ENCODE assay signal across 15 cellular contexts in genomic region chr5:169706758-169707450, GRCh38.
A peak's percentile ranks its signal among the peaks of the same experiment; 100 is the strongest.
DNase-seq lines count a peak whose midpoint lies in the region; ATAC-seq, FAIRE-seq and TF ChIP-seq lines count a peak whose summit lies in the region.
"Had no signal": no experiment of that assay in that cellular context is flagged by ENCODE, and none has a peak within 500 bp of the region (broad histone marks: within the 10 kb centered on the region; RNA-seq: fewer than 3 reads in every experiment).

No MANE protein-coding gene starts in this region.

- no peak overlapping the region for H3K4me3 Mint-ChIP-seq in osteocyte (ENCODE audit: unreplicated experiment)

- H3K36me3 ChIP-seq in bronchial epithelial cell (ENCODE audit: control insufficient read depth, insufficient read depth, low read length) (no peaks in the 10 kb centered on the region), pancreas (no peaks in the 10 kb centered on the region)
- H3K36me3 ChIP-seq: Peyer's patch had no signal

- H3K9me3 ChIP-seq in pancreas = no peaks in the 10 kb centered on the region
- H3K9me3 ChIP-seq: mucosa of descending colon, Peyer's patch had no signal

- H3K4me3 ChIP-seq in bronchial epithelial cell (ENCODE audit: low read depth, low read length) = no peak overlapping the region
- H3K4me3 ChIP-seq in pancreas = no peak overlapping the region
- H3K4me3 ChIP-seq: mucosa of descending colon, Peyer's patch had no signal

- H3K4me1 Mint-ChIP-seq in osteocyte (ENCODE audit: unreplicated experiment) = peaks cover 40% of the 10 kb centered on the region

- FAIRE-seq in bronchial epithelial cell (lab: Jason Lieb, UNC) (no peak), pancreas (lab: Jason Lieb, UNC) (no peak)
- FAIRE-seq: G401.6, small intestine had no signal

- H3K27ac Mint-ChIP-seq in osteocyte (ENCODE audit: unreplicated experiment) = peak overlapping the region; percentile 75

- no peaks in the 10 kb centered on the region for H3K27me3 ChIP-seq in bronchial epithelial cell (ENCODE audit: control insufficient read depth, insufficient read depth, low read length)
- no peaks in the 10 kb centered on the region for H3K27me3 ChIP-seq in pancreas
- H3K27me3 ChIP-seq: Peyer's patch had no signal

- ATAC-seq in HG03025 (IDR thresholded peaks at IDR 0.05; ENCODE audit: low FRiP score, unreplicated experiment) (no peak), pancreas (no peak), HG03460 (IDR thresholded peaks at IDR 0.05; ENCODE audit: unreplicated experiment) (no peak)
- ATAC-seq: mucosa of descending colon had no signal

- TF ChIP-seq CTCF in bronchial epithelial cell (IDR thresholded peaks at IDR 0.05; ENCODE audit: insufficient read depth, low read length, severe bottlenecking) = no peak
- no peak for TF ChIP-seq CTCF in osteocyte (IDR thresholded peaks at IDR 0.05)
- no peak for TF ChIP-seq CTCF in pancreas (IDR thresholded peaks at IDR 0.05)

- no peak overlapping the region for H3K27ac ChIP-seq in pancreas
- H3K27ac ChIP-seq: Peyer's patch had no signal

- peak; percentile 18 for DNase-seq in activated CD4-positive, alpha-beta T cell treated with anti-CD3 and anti-CD28 coated beads for 48 hours
- no peak for DNase-seq in activated CD4-positive, alpha-beta T cell treated with anti-CD3 and anti-CD28 coated beads for 1 hour
- DNase-seq in NCI-H226 (peak; percentile 48), bronchial epithelial cell (ENCODE audit: low read depth) (peak; percentile 37), osteocyte (ENCODE audit: extremely low spot score, unreplicated experiment) (no peak), pancreas (no peak)
- DNase-seq: activated CD4-positive, alpha-beta T cell treated with anti-CD3 and anti-CD28 coated beads, Interleukin-2, amount 50 U/mL, for 1 hour; mucosa of descending colon; NCI-H1694; Peyer's patch; small intestine; stimulated activated CD8-positive, alpha-beta memory T cell treated with anti-CD3 and anti-CD28 coated beads, Interleukin-4, amount 100 ng/mL, for 48 hours had no signal

- 59 to 62% methylated on average over 9 of the region's 9 CpGs for WGBS in pancreas, 2 donors

- H3K36me3 Mint-ChIP-seq in osteocyte (ENCODE audit: unreplicated experiment) = no peaks in the 10 kb centered on the region

- H3K4me1 ChIP-seq in pancreas = no peaks in the 10 kb centered on the region
- H3K4me1 ChIP-seq: Peyer's patch had no signal

- intact Hi-C loops in pancreas (cut with DNase I) = no loop called here

- no peaks in the 10 kb centered on the region for H3K9me3 Mint-ChIP-seq in osteocyte (ENCODE audit: unreplicated experiment)

- no peaks in the 10 kb centered on the region for H3K27me3 Mint-ChIP-seq in osteocyte (ENCODE audit: unreplicated experiment)

Comparison
In these comparisons a context has a peak if more than half of its experiments do, and no peak if none do; other contexts are left out.
1. DNase-seq: peak in activated CD4-positive, alpha-beta T cell treated with anti-CD3 and anti-CD28 coated beads for 48 hours (single experiment), NCI-H226 (single experiment) and bronchial epithelial cell (single experiment); none in activated CD4-positive, alpha-beta T cell treated with anti-CD3 and anti-CD28 coated beads for 1 hour (single experiment), osteocyte (single experiment) and pancreas (0 of 6).